34 cellular contexts compared by ENCODE assay signal in genomic region chr6:159878341-159878740, GRCh38. TPM values are rescaled to one million over a fixed set of nuclear protein-coding genes. Genes with fewer than 3 reads are reported as not detected.
A peak's percentile ranks its signal among the peaks of the same experiment; 100 is the strongest.
DNase-seq lines count a peak whose midpoint lies in the region; FAIRE-seq and TF ChIP-seq lines count a peak whose summit lies in the region.
"Had no signal": no experiment of that assay in that cellular context is flagged by ENCODE, and none has a peak within 500 bp of the region (broad histone marks: within the 10 kb centered on the region; RNA-seq: fewer than 3 reads in every experiment).

No MANE protein-coding gene starts in this region.

- DNase-seq in islet precursor cell (peak; percentile 31), osteocyte (ENCODE audit: extremely low spot score, unreplicated experiment) (peak; percentile 66), urothelium cell line (ENCODE audit: low spot score) (no peak), frontal cortex (ENCODE audit: low spot score in 2 of 2) (no peak), Calu3 (no peak), D341Med (ENCODE audit: low spot score) (no peak)
- DNase-seq: 8988T; ACHN; AML-193; BE2C; C1 segment of cervical spinal cord; Caco-2; CD4-positive, alpha-beta memory T cell; CD4-positive, alpha-beta T cell; CD4-positive, CD25-positive, alpha-beta regulatory T cell; CD8-positive, alpha-beta memory T cell; CD8-positive, alpha-beta T cell; COR-L47; DMS 273 treated with DMSO at 0.1 percent for 48 hours; DMS153; DMS53; DMS79; DMS79 treated with DMSO at 0.1 percent for 48 hours; DND-41; EL had no signal

- FAIRE-seq in urothelium cell line (lab: Jason Lieb, UNC) (peak; percentile 67), frontal cortex (lab: Jason Lieb, UNC) (no peak)
- FAIRE-seq: A204.1, A549, D721Med had no signal

- H3K27ac Mint-ChIP-seq in osteocyte (ENCODE audit: unreplicated experiment) (no peak overlapping the region), Calu3 (ENCODE audit: unreplicated experiment) (no peak overlapping the region)
- H3K27ac Mint-ChIP-seq: B cell; CD14-positive monocyte; CD4-positive, alpha-beta memory T cell; CD4-positive, alpha-beta T cell; CD4-positive, CD25-positive, alpha-beta regulatory T cell; CD8-positive, alpha-beta T cell had no signal

- H3K9me3 Mint-ChIP-seq in osteocyte (ENCODE audit: unreplicated experiment) (no peaks in the 10 kb centered on the region), Calu3 (ENCODE audit: low read depth, unreplicated experiment) (no peaks in the 10 kb centered on the region)
- H3K9me3 Mint-ChIP-seq: CD4-positive, alpha-beta memory T cell; CD4-positive, alpha-beta T cell; CD8-positive, alpha-beta memory T cell; CD8-positive, alpha-beta T cell had no signal

- no TSS peak for BruUV-seq in Calu3 (replicated peaks; lab: Mats Ljungman, UMichigan)

- H3K4me3 Mint-ChIP-seq in osteocyte (ENCODE audit: unreplicated experiment) (no peak overlapping the region), Calu3 (ENCODE audit: low read depth, unreplicated experiment) (no peak overlapping the region)
- H3K4me3 Mint-ChIP-seq: B cell; CD14-positive monocyte; CD4-positive, alpha-beta memory T cell; CD4-positive, alpha-beta T cell; CD4-positive, CD25-positive, alpha-beta regulatory T cell; CD8-positive, alpha-beta memory T cell; CD8-positive, alpha-beta T cell had no signal

- H3K27me3 Mint-ChIP-seq in osteocyte (ENCODE audit: unreplicated experiment) (no peaks in the 10 kb centered on the region), Calu3 (ENCODE audit: unreplicated experiment) (peaks cover 30% of the 10 kb centered on the region)
- H3K27me3 Mint-ChIP-seq: CD4-positive, CD25-positive, alpha-beta regulatory T cell had no signal

- CTCF ChIA-PET in Calu3 (lab: Charles Lee), result no interaction called here

- H3K4me1 Mint-ChIP-seq in osteocyte (ENCODE audit: unreplicated experiment) (no peaks in the 10 kb centered on the region), Calu3 (ENCODE audit: low read depth, unreplicated experiment) (no peaks in the 10 kb centered on the region)
- H3K4me1 Mint-ChIP-seq: CD14-positive monocyte; CD4-positive, alpha-beta memory T cell; CD4-positive, CD25-positive, alpha-beta regulatory T cell; CD8-positive, alpha-beta memory T cell had no signal

- no peak for TF ChIP-seq CTCF in osteocyte (IDR thresholded peaks at IDR 0.05)
- no peak for TF ChIP-seq CTCF in Calu3 (IDR thresholded peaks at IDR 0.05; ENCODE audit: unreplicated experiment)

- no peaks in the 10 kb centered on the region for H3K36me3 Mint-ChIP-seq in osteocyte (ENCODE audit: unreplicated experiment)
- no peaks in the 10 kb centered on the region for H3K36me3 Mint-ChIP-seq in Calu3 (ENCODE audit: insufficient read depth, unreplicated experiment)
- H3K36me3 Mint-ChIP-seq: CD14-positive monocyte; CD4-positive, alpha-beta memory T cell; CD4-positive, CD25-positive, alpha-beta regulatory T cell; CD8-positive, alpha-beta memory T cell; CD8-positive, alpha-beta T cell had no signal

- intact Hi-C loops in Calu3 (cut with micrococcal nuclease; ENCODE audit: unreplicated experiment), result no loop called here

RNA-seq across cellular contexts. Expression of gene MAS1, which starts 12.4 kb away (rescaled TPM):
- total RNA-seq in osteocyte, result not detected in 2 replicates
- 0.82 TPM for total RNA-seq in frontal cortex
- total RNA-seq in Calu3 (2022), result not detected in 2 replicates
- total RNA-seq: A172; A673; B cell; Caco-2; CD4-positive, alpha-beta memory T cell; CD4-positive, alpha-beta T cell; CD4-positive, CD25-positive, alpha-beta regulatory T cell; CD8-positive, alpha-beta memory T cell; CD8-positive, alpha-beta T cell; Daoy; G401 had no signal

Comparison
In these comparisons a context has a peak if more than half of its experiments do, and no peak if none do; other contexts are left out.
1. DNase-seq: peak in islet precursor cell (single experiment) and osteocyte (single experiment); none in urothelium cell line (single experiment), frontal cortex (0 of 2), Calu3 (single experiment) and D341Med (single experiment).